Comparison of ENCODE assay signal across 8 cellular contexts in the genomic region with DNA sequence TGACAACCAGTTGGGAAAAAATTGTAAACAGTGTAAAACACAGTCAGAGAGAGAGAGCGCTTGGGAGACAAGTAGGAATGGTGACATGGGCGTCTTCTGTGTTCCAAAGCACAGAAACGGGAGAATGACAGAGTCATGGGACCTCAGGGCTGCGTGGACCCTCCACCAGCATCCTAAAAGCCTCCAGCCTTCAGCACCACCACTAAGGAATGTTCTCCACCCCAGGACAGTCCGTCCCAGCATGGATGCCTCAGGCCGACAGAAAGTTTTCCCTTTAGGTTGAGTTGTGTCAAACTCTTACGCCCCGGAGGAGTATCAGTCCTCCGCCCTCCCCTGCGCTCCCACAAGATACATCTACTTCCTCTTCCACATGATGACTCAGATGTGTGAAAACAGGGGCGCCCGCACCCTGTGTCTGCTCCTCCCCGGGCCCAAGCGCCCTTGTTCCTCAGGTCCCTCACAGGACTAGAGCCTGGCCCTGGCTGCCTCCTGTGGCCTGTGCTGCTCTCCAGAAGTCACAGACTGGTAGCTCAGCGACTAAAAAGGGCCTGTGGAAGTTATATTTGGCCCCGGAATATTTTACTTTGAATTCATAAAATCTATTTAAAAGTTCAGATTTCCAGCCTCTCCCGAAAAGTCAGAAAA.
DNase-seq lines count a peak whose midpoint lies in the region; ATAC-seq and TF ChIP-seq lines count a peak whose summit lies in the region.

No MANE protein-coding gene starts in this region.

- TF ChIP-seq POLR2A in NB4 (IDR thresholded peaks at IDR 0.05; ENCODE audit: extremely low read depth, insufficient read length), result no peak

- peak; percentile 52 for ATAC-seq in left lobe of liver

- H3K4me1 Mint-ChIP-seq in stimulated activated naive CD8-positive, alpha-beta T cell treated with anti-CD3 and anti-CD28 coated beads, Interleukin-15, Interleukin-2, amounts not matched to agents 100 ng/mL and 50 ng/mL, for 24 hours (ENCODE audit: low read depth), result peaks cover 42% of the 10 kb centered on the region

- H3K36me3 Mint-ChIP-seq in stimulated activated naive CD8-positive, alpha-beta T cell treated with anti-CD3 and anti-CD28 coated beads, Interleukin-15, Interleukin-2, amounts not matched to agents 100 ng/mL and 50 ng/mL, for 24 hours (ENCODE audit: low read depth), result no peaks in the 10 kb centered on the region

- H3K9me3 Mint-ChIP-seq in stimulated activated naive CD8-positive, alpha-beta T cell treated with anti-CD3 and anti-CD28 coated beads, Interleukin-15, Interleukin-2, amounts not matched to agents 100 ng/mL and 50 ng/mL, for 24 hours, result no peaks in the 10 kb centered on the region

- no peak overlapping the region for H3K27ac Mint-ChIP-seq in stimulated activated naive CD8-positive, alpha-beta T cell treated with anti-CD3 and anti-CD28 coated beads, Interleukin-15, Interleukin-2, amounts not matched to agents 100 ng/mL and 50 ng/mL, for 24 hours

- H3K4me3 Mint-ChIP-seq in stimulated activated naive CD8-positive, alpha-beta T cell treated with anti-CD3 and anti-CD28 coated beads, Interleukin-15, Interleukin-2, amounts not matched to agents 100 ng/mL and 50 ng/mL, for 24 hours, result peak overlapping the region; percentile 46

- no peak for TF ChIP-seq CTCF in NB4 (IDR thresholded peaks at IDR 0.05; ENCODE audit: low read depth, low read length)

- H3K4me3 ChIP-seq in NB4 (ENCODE audit: low read depth, low read length), result peak overlapping the region; percentile 60

- H3K27me3 Mint-ChIP-seq in stimulated activated naive CD8-positive, alpha-beta T cell treated with anti-CD3 and anti-CD28 coated beads, Interleukin-15, Interleukin-2, amounts not matched to agents 100 ng/mL and 50 ng/mL, for 24 hours, result peaks cover 31% of the 10 kb centered on the region

- DNase-seq in GDM1 (lab: John Stamatoyannopoulos, UW) (peak; percentile 56), NB4 (ENCODE audit: low read depth) (peak; percentile 95), left lobe of liver (ENCODE audit: low spot score) (no peak), NCI-H128 (lab: John Stamatoyannopoulos, UW; ENCODE audit: unreplicated experiment) (no peak), NCI-H2227 treated with DMSO at 0.1 percent for 48 hours (lab: John Stamatoyannopoulos, UW) (no peak), dedifferentiated amniotic fluid mesenchymal stem cell (ENCODE audit: extremely low spot score) (no peak)
- DNase-seq in activated T-cell treated with anti-CD3 and anti-CD28 coated beads, Interleukin-2, amount 50 U/mL, for 1 hour, result peak; percentile 58

Comparison
In these comparisons a context has a peak if more than half of its experiments do, and no peak if none do; other contexts are left out.
1. DNase-seq: peak in GDM1 (single experiment), NB4 (single experiment) and activated T-cell treated with anti-CD3 and anti-CD28 coated beads, Interleukin-2, amount 50 U/mL, for 1 hour (single experiment); none in left lobe of liver (single experiment), NCI-H128 (single experiment), NCI-H2227 treated with DMSO at 0.1 percent for 48 hours (single experiment) and dedifferentiated amniotic fluid mesenchymal stem cell (single experiment).